10 cellular contexts compared by ENCODE assay signal in genomic region chr21:26148071-26148470, GRCh38. TPM values are rescaled to one million over a fixed set of nuclear protein-coding genes. Genes with fewer than 3 reads are reported as not detected.
DNase-seq lines count a peak whose midpoint lies in the region; ATAC-seq, FAIRE-seq and TF ChIP-seq lines count a peak whose summit lies in the region.
"Had no signal": no experiment of that assay in that cellular context is flagged by ENCODE, and none has a peak within 500 bp of the region (broad histone marks: within the 10 kb centered on the region; RNA-seq: fewer than 3 reads in every experiment).

No MANE protein-coding gene starts in this region.

- peak; percentile 81 for DNase-seq in ELF-1 (ENCODE audit: low read depth, low spot score)
- DNase-seq in SK-N-SH, result no peak
- DNase-seq in fibroblast of pulmonary artery (ENCODE audit: low read depth), result peak; percentile 49
- DNase-seq in pancreas, result no peak
- no peak for DNase-seq in NCI-H1417 (lab: John Stamatoyannopoulos, UW)
- no peak for DNase-seq in NCI-H1694 treated with DMSO at 0.1 percent for 48 hours (lab: John Stamatoyannopoulos, UW)
- DNase-seq in uterus, result no peak
- no peak for DNase-seq in NCI-H345 (lab: John Stamatoyannopoulos, UW)
- DNase-seq: activated gamma-delta T cell had no signal

- H3K4me3 ChIP-seq in SK-N-SH (ENCODE audit: low read depth in 2 of 2, low read length in 1 of 2), result no peak overlapping the region
- H3K4me3 ChIP-seq in fibroblast of pulmonary artery (replicated peaks; ENCODE audit: low read depth, low read length), result no peak overlapping the region
- H3K4me3 ChIP-seq in pancreas, result no peak overlapping the region
- H3K4me3 ChIP-seq in uterus, result no peak overlapping the region
- H3K4me3 ChIP-seq: hepatocyte had no signal

- no peak overlapping the region for H2AFZ ChIP-seq in SK-N-SH (ENCODE audit: low read depth)
- H2AFZ ChIP-seq: hepatocyte had no signal

- 54% methylated on average over 2 of the region's 2 CpGs for WGBS in SK-N-SH (ENCODE audit: low lambda C conversion rate)
- WGBS in pancreas, 2 donors, result 35 to 54% methylated on average over 2 of the region's 2 CpGs

- peaks cover 89% of the 10 kb centered on the region for H3K79me2 ChIP-seq in SK-N-SH (ENCODE audit: insufficient read depth)

- peak in 3 of 4 donors; percentile 51 to 68 (median 57) for ATAC-seq in pancreas

- TF ChIP-seq CTCF in SK-N-SH (IDR thresholded peaks at IDR 0.05) (no peak), fibroblast of pulmonary artery (IDR thresholded peaks at IDR 0.05; ENCODE audit: low read length, missing control alignments) (no peak), pancreas (IDR thresholded peaks at IDR 0.05) (no peak), uterus (IDR thresholded peaks at IDR 0.05) (no peak)

- H3F3A ChIP-seq in SK-N-SH (replicated peaks; ENCODE audit: insufficient read depth), result peaks cover 18% of the 10 kb centered on the region

- no peak for FAIRE-seq in pancreas (lab: Jason Lieb, UNC)

- no peak for TF ChIP-seq RAD21 in SK-N-SH (IDR thresholded peaks at IDR 0.05; ENCODE audit: low read length)

- H3K27ac ChIP-seq in SK-N-SH (ENCODE audit: low read depth in 2 of 2, low read length in 1 of 2), result peak overlapping the region; percentile 55 to 67; a peak in 3 of 4 replicates
- H3K27ac ChIP-seq in pancreas, result peak overlapping the region in 1 of 4 donors; percentile 24
- H3K27ac ChIP-seq in uterus, result no peak overlapping the region

- H3K9me2 ChIP-seq in SK-N-SH, result no peaks in the 10 kb centered on the region

- TF ChIP-seq POLR2A in uterus (IDR thresholded peaks at IDR 0.05), result no peak

- no peaks in the 10 kb centered on the region for H3K27me3 ChIP-seq in SK-N-SH (ENCODE audit: insufficient read depth)
- no peaks in the 10 kb centered on the region for H3K27me3 ChIP-seq in pancreas
- no peaks in the 10 kb centered on the region for H3K27me3 ChIP-seq in uterus
- H3K27me3 ChIP-seq: hepatocyte had no signal

- H3K4me2 ChIP-seq in SK-N-SH, result 0 out of 2 replicates have a peak overlapping the region, but pooled peaks have one; percentile 15
- H3K4me2 ChIP-seq: hepatocyte had no signal

- CTCF ChIA-PET in SK-N-SH (lab: Yijun Ruan, JAX), result interaction anchor here (2.8 kb wide), 1 partner anchor 19 kb away, joined by 11 read pairs; no protein-coding TSS in a partner anchor

- H4K20me1 ChIP-seq in SK-N-SH (ENCODE audit: insufficient read depth), result no peaks in the 10 kb centered on the region; the same call in 1 of the 2 replicates

- POLR2A ChIA-PET in SK-N-SH (lab: Yijun Ruan, JAX), result interaction anchor here (0.6 kb wide), 1 partner anchor 25 kb away, joined by 3 read pairs; no protein-coding TSS in a partner anchor

- no peak overlapping the region for H3K9ac ChIP-seq in SK-N-SH

- intact Hi-C loops in pancreas (cut with DNase I), result no loop called here
- intact Hi-C loops in uterus (cut with DNase I; ENCODE audit: low total_unique reads), result no loop called here

- H3K9me3 ChIP-seq in SK-N-SH, result no peaks in the 10 kb centered on the region
- no peaks in the 10 kb centered on the region for H3K9me3 ChIP-seq in pancreas
- H3K9me3 ChIP-seq in uterus, result no peaks in the 10 kb centered on the region

- peaks cover 19 to 20% of the 10 kb centered on the region in 2 experiments; a peak in 3 of 4 replicates for H3K4me1 ChIP-seq in SK-N-SH (ENCODE audit: control insufficient read depth in 1 of 2, insufficient read depth in 2 of 2, low read depth in 1 of 2, low read length in 1 of 2)
- peaks cover 6 to 30% (median 13%) of the 10 kb centered on the region in 3 donors for H3K4me1 ChIP-seq in pancreas
- H3K4me1 ChIP-seq in uterus, result peaks cover 2 to 3% of the 10 kb centered on the region in 2 donors

- H3K36me3 ChIP-seq in SK-N-SH (replicated peaks in 1 of 2; ENCODE audit: control insufficient read depth in 1 of 2, insufficient read depth in 2 of 2, low read length in 1 of 2), result peaks cover 3 to 5% of the 10 kb centered on the region in 2 experiments
- no peaks in the 10 kb centered on the region for H3K36me3 ChIP-seq in pancreas
- H3K36me3 ChIP-seq in uterus, result no peaks in the 10 kb centered on the region

- no peak for TF ChIP-seq EP300 in SK-N-SH (IDR thresholded peaks at IDR 0.05; ENCODE audit: borderline replicate concordance in 1 of 2, low read depth in 1 of 2, low read length in 1 of 2)

TF ChIP-seq in SK-N-SH, 30 proteins besides CTCF, POLR2A, EP300 and RAD21:
- TF ChIP-seq GATA2 (CRISPR knock-in tag; IDR thresholded peaks at IDR 0.05) (no peak), ZBTB33 (IDR thresholded peaks at IDR 0.05; ENCODE audit: borderline replicate concordance, low read depth) (no peak), JUND (IDR thresholded peaks at IDR 0.05) (no peak), TEAD4 (IDR thresholded peaks at IDR 0.05; ENCODE audit: borderline replicate concordance, insufficient read depth) (no peak), GABPA (IDR thresholded peaks at IDR 0.05; ENCODE audit: low read depth) (no peak), MXI1 (IDR thresholded peaks at IDR 0.05; ENCODE audit: low read depth, low read length) (no peak), ELF1 (IDR thresholded peaks at IDR 0.05) (no peak), MAX (IDR thresholded peaks at IDR 0.05; ENCODE audit: low read depth) (no peak), FOSL2 (IDR thresholded peaks at IDR 0.05; ENCODE audit: borderline replicate concordance, low read depth) (no peak), CHD2 (IDR thresholded peaks at IDR 0.05; ENCODE audit: low read length, partially characterized antibody) (no peak), TAF1 (IDR thresholded peaks at IDR 0.05; ENCODE audit: borderline replicate concordance, low read depth, low read length) (no peak), IRF3 (IDR thresholded peaks at IDR 0.05; ENCODE audit: low read depth, low read length) (no peak)

RNA-seq across cellular contexts. Expression of gene APP, which starts 22.5 kb away (rescaled TPM):
- 780 and 789 TPM in 2 replicates for polyA plus RNA-seq in SK-N-SH (2012; rRNA removed)
- polyA plus RNA-seq in SK-N-SH (2012; cell fraction: cytosol; rRNA removed), result 729 and 770 TPM in 2 replicates
- polyA plus RNA-seq in SK-N-SH (2012; cell fraction: nucleus; rRNA removed), result 453 and 679 TPM in 2 replicates
- 100 to 1,000 TPM; 156 to 372 (median 180) TPM for total RNA-seq in pancreas
- 100 to 1,000 TPM in 1 of 2 donors, 10 to 100 TPM in 1; 50.7 to 164 TPM for polyA plus RNA-seq in pancreas
- total RNA-seq in uterus, result 100 to 1,000 TPM; 212 to 537 (median 430) TPM

Comparison
In these comparisons a context has a peak if more than half of its experiments do, and no peak if none do; other contexts are left out.
1. DNase-seq: peak in ELF-1 (single experiment) and fibroblast of pulmonary artery (single experiment); none in SK-N-SH (single experiment), pancreas (0 of 6), NCI-H1417 (0 of 3), NCI-H1694 treated with DMSO at 0.1 percent for 48 hours (single experiment), uterus (0 of 2) and NCI-H345 (single experiment).
2. H3K27ac ChIP-seq: peak in SK-N-SH (2 of 2); none in uterus (0 of 2).